ENCODE assay signal across 7 cellular contexts in genomic region chr4:77780762-77781161, GRCh38. TPM values are rescaled to one million over a fixed set of nuclear protein-coding genes. Genes with fewer than 3 reads are reported as not detected.
DNase-seq lines count a peak whose midpoint lies in the region; ATAC-seq, FAIRE-seq and TF ChIP-seq lines count a peak whose summit lies in the region.
"Not testable (repeated sequence)": the region's sequence is repeated elsewhere in the genome, so short reads cannot be mapped to it uniquely, and the experiment has no call there.

No MANE protein-coding gene starts in this region.

- not testable (repeated sequence) for H3K4me2 ChIP-seq in K562 (ENCODE audit: insufficient read depth, low read length); HepG2 (ENCODE audit: low read depth, low read length)

- POLR2A ChIA-PET in CD4-positive, alpha-beta memory T cell (lab: Charles Lee; ENCODE audit: partially characterized antibody): interaction anchor here (0.6 to 5.3 kb wide), 5 partner anchors 8 to 81 kb away, joined by 3 to 26 read pairs (median 5); partner anchors contain the start of gene MRPL1
- POLR2A ChIA-PET in K562 (lab: Yijun Ruan, JAX); HepG2 (lab: Yijun Ruan, JAX): not testable (repeated sequence)
- POLR2A ChIA-PET in naive thymus-derived CD8-positive, alpha-beta T cell (lab: Charles Lee): interaction anchor here (1.6 kb wide), 1 partner anchor 26 kb away, joined by 3 read pairs; no protein-coding TSS in a partner anchor

- H3K4me3 Mint-ChIP-seq in CD4-positive, alpha-beta memory T cell: peak overlapping the region in 4 of 8 donors; percentile 41 to 70 (median 48)
- H3K4me3 Mint-ChIP-seq in T-helper 17 cell: peak overlapping the region; percentile 33
- not testable (repeated sequence) for H3K4me3 Mint-ChIP-seq in activated T-cell treated with anti-CD3 and anti-CD28 coated beads, Interleukin-2, amount 50 U/mL, for 72 hours; activated naive CD4-positive, alpha-beta T cell treated with anti-CD3 and anti-CD28 coated beads, Interleukin-2, amount 50 U/mL, for 24 hours
- H3K4me3 Mint-ChIP-seq in naive thymus-derived CD8-positive, alpha-beta T cell: peak overlapping the region in 8 of 10 donors; percentile 26 to 69 (median 56)

- peaks cover 11 to 23% of the 10 kb centered on the region in 2 donors for H3K36me3 Mint-ChIP-seq in CD4-positive, alpha-beta memory T cell
- not testable (repeated sequence) for H3K36me3 Mint-ChIP-seq in T-helper 17 cell (ENCODE audit: low read depth); activated naive CD4-positive, alpha-beta T cell treated with anti-CD3 and anti-CD28 coated beads, Interleukin-2, amount 50 U/mL, for 24 hours
- H3K36me3 Mint-ChIP-seq in activated T-cell treated with anti-CD3 and anti-CD28 coated beads, Interleukin-2, amount 50 U/mL, for 72 hours (ENCODE audit: insufficient read depth in 2 of 2): peaks cover 3 to 11% of the 10 kb centered on the region in 2 donors
- peaks cover 0 to 23% (median 11%) of the 10 kb centered on the region in 3 donors for H3K36me3 Mint-ChIP-seq in naive thymus-derived CD8-positive, alpha-beta T cell

- not testable (repeated sequence) for H3K36me3 ChIP-seq in CD4-positive, alpha-beta memory T cell (ENCODE audit: insufficient read depth, low read length); K562 (ENCODE audit: control insufficient read depth, insufficient read depth, low read length); HepG2 (replicated peaks in 1 of 2; ENCODE audit: control insufficient read depth in 1 of 2, insufficient read depth in 2 of 2, low read length in 2 of 2)

- ATAC-seq in T-helper 17 cell: peak; percentile 20
- not testable (repeated sequence) for ATAC-seq in activated T-cell treated with anti-CD3 and anti-CD28 coated beads, Interleukin-2, amount 50 U/mL, for 72 hours (replicated peaks in 1 of 2); K562; HepG2; naive thymus-derived CD8-positive, alpha-beta T cell

- TF ChIP-seq EP300 in K562 (IDR thresholded peaks at IDR 0.05; ENCODE audit: low read length); HepG2 (IDR thresholded peaks at IDR 0.05; ENCODE audit: low read depth in 2 of 2, low read length in 2 of 2); HepG2 (CRISPR knock-in tag; IDR thresholded peaks at IDR 0.05; ENCODE audit: borderline replicate concordance): not testable (repeated sequence)

- not testable (repeated sequence) for TF ChIP-seq POLR2A in K562 (conservative IDR thresholded peaks at IDR 0.05); HepG2 (IDR thresholded peaks at IDR 0.05; ENCODE audit: insufficient read depth in 1 of 2, low read depth in 2 of 2, low read length in 2 of 2)

- not testable (repeated sequence) for H3K4me3 ChIP-seq in CD4-positive, alpha-beta memory T cell (ENCODE audit: low read length in 2 of 2); K562; HepG2 (replicated peaks in 1 of 3; ENCODE audit: insufficient read depth in 1 of 3, low read depth in 2 of 3, low read length in 3 of 3)

- not testable (repeated sequence) for H3K27me3 Mint-ChIP-seq in CD4-positive, alpha-beta memory T cell; T-helper 17 cell; activated T-cell treated with anti-CD3 and anti-CD28 coated beads, Interleukin-2, amount 50 U/mL, for 72 hours (ENCODE audit: low read depth); activated naive CD4-positive, alpha-beta T cell treated with anti-CD3 and anti-CD28 coated beads, Interleukin-2, amount 50 U/mL, for 24 hours; naive thymus-derived CD8-positive, alpha-beta T cell

- CTCF ChIA-PET in CD4-positive, alpha-beta memory T cell (lab: Charles Lee; ENCODE audit: partially characterized antibody): interaction anchor here (1.2 kb wide), 1 partner anchor 20 kb away, joined by 3 read pairs; no protein-coding TSS in a partner anchor
- CTCF ChIA-PET in K562 (lab: Yijun Ruan, JAX; ENCODE audit: low intra/inter-chr PET ratio); HepG2 (lab: Yijun Ruan, JAX; ENCODE audit: low intra/inter-chr PET ratio, low total read pairs): not testable (repeated sequence)

- peak overlapping the region; percentile 50 to 86 (median 65) for H3K27ac Mint-ChIP-seq in CD4-positive, alpha-beta memory T cell
- peak overlapping the region; percentile 75 for H3K27ac Mint-ChIP-seq in T-helper 17 cell
- peak overlapping the region; percentile 50 for H3K27ac Mint-ChIP-seq in activated T-cell treated with anti-CD3 and anti-CD28 coated beads, Interleukin-2, amount 50 U/mL, for 72 hours
- peak overlapping the region; percentile 76 for H3K27ac Mint-ChIP-seq in activated naive CD4-positive, alpha-beta T cell treated with anti-CD3 and anti-CD28 coated beads, Interleukin-2, amount 50 U/mL, for 24 hours
- peak overlapping the region in 9 of 10 donors; percentile 19 to 80 (median 42) for H3K27ac Mint-ChIP-seq in naive thymus-derived CD8-positive, alpha-beta T cell

- not testable (repeated sequence) for TF ChIP-seq RAD21 in K562 (CRISPR knock-in tag; conservative IDR thresholded peaks at IDR 0.05 in 1 of 2, IDR thresholded peaks at IDR 0.05 in 1 of 2); HepG2 (CRISPR knock-in tag; IDR thresholded peaks at IDR 0.05)

- H3K4me1 Mint-ChIP-seq in CD4-positive, alpha-beta memory T cell: peaks cover 56 to 81% (median 69%) of the 10 kb centered on the region in 4 donors
- peaks cover 47% of the 10 kb centered on the region for H3K4me1 Mint-ChIP-seq in T-helper 17 cell
- peaks cover 72% of the 10 kb centered on the region for H3K4me1 Mint-ChIP-seq in activated T-cell treated with anti-CD3 and anti-CD28 coated beads, Interleukin-2, amount 50 U/mL, for 72 hours (ENCODE audit: low read depth)
- peaks cover 85% of the 10 kb centered on the region for H3K4me1 Mint-ChIP-seq in activated naive CD4-positive, alpha-beta T cell treated with anti-CD3 and anti-CD28 coated beads, Interleukin-2, amount 50 U/mL, for 24 hours
- H3K4me1 Mint-ChIP-seq in naive thymus-derived CD8-positive, alpha-beta T cell: peaks cover 40 to 81% (median 76%) of the 10 kb centered on the region in 4 donors

- not testable (repeated sequence) for H3K9ac ChIP-seq in K562 (ENCODE audit: insufficient read depth in 1 of 2, low read depth in 2 of 2, low read length in 2 of 2); HepG2 (ENCODE audit: insufficient read depth, low read depth, low read length)

- H3K27me3 ChIP-seq in CD4-positive, alpha-beta memory T cell (ENCODE audit: insufficient read depth, low read length); K562 (ENCODE audit: control insufficient read depth in 2 of 2, insufficient read depth in 2 of 2, low read length in 2 of 2); HepG2 (ENCODE audit: control insufficient read depth in 1 of 2, insufficient read depth in 2 of 2, low read length in 2 of 2): not testable (repeated sequence)

- not testable (repeated sequence) for H3K27ac ChIP-seq in CD4-positive, alpha-beta memory T cell (ENCODE audit: low read depth, low read length); K562 (ENCODE audit: extremely low read depth, low read depth, low read length); HepG2 (ENCODE audit: extremely low read length, insufficient read depth, low read length)

- intact Hi-C loops in CD4-positive, alpha-beta memory T cell (cut with micrococcal nuclease): loop anchor here (5.0 kb wide), 1 partner anchor 37 kb away; the partner anchor contains the start of gene CNOT6L
- intact Hi-C loops in K562 (cut with micrococcal nuclease); HepG2 (cut with micrococcal nuclease; ENCODE audit: unreplicated experiment): not testable (repeated sequence)

- 85% methylated on average over 2 of the region's 2 CpGs for WGBS in K562 (ENCODE audit: insufficient coverage, low coverage, missing lambda C conversion rate)
- WGBS in HepG2 (ENCODE audit: low lambda C conversion rate): 100% methylated on average over 2 of the region's 2 CpGs

- peaks cover 75% of the 10 kb centered on the region for H3K4me1 ChIP-seq in CD4-positive, alpha-beta memory T cell (ENCODE audit: insufficient read depth, low read length)
- H3K4me1 ChIP-seq in K562 (replicated peaks in 1 of 2; ENCODE audit: control insufficient read depth in 2 of 2, insufficient read depth in 2 of 2, low read length in 2 of 2): not testable (repeated sequence)
- H3K4me1 ChIP-seq in HepG2 (ENCODE audit: insufficient read depth, low read length): peaks cover 39% of the 10 kb centered on the region

- H3K9me1 ChIP-seq in K562 (ENCODE audit: control insufficient read depth, insufficient read depth, low read length): not testable (repeated sequence)

- DNase-seq in CD4-positive, alpha-beta memory T cell; T-helper 17 cell; activated T-cell treated with anti-CD3 and anti-CD28 coated beads, Interleukin-2, amount 50 U/mL, for 72 hours; K562 (ENCODE audit: extremely low read depth in 1 of 4, low spot score in 3 of 4); HepG2 (ENCODE audit: low spot score); naive thymus-derived CD8-positive, alpha-beta T cell: not testable (repeated sequence)

- in situ Hi-C loops in K562 (cut with MboI); HepG2 (cut with HindIII; ENCODE audit: extremely low pct_ligation_motif_present, low pct_unique_long_range_greater_than_20kb): not testable (repeated sequence)

- H4K20me1 ChIP-seq in K562 (replicated peaks; ENCODE audit: control insufficient read depth, insufficient read depth, low read length): not testable (repeated sequence)
- peaks cover 20% of the 10 kb centered on the region for H4K20me1 ChIP-seq in HepG2 (ENCODE audit: insufficient read depth, low read length)

- FAIRE-seq in K562 (lab: Jason Lieb, UNC); HepG2 (lab: Jason Lieb, UNC): not testable (repeated sequence)

- TF ChIP-seq CTCF in K562 (IDR thresholded peaks at IDR 0.05 in 2 of 3, conservative IDR thresholded peaks at IDR 0.05 in 1 of 3; ENCODE audit: insufficient read depth in 2 of 3, low read depth in 1 of 3, low read length in 3 of 3); HepG2 (CRISPR knock-in tag; IDR thresholded peaks at IDR 0.05): not testable (repeated sequence)

- not testable (repeated sequence) for H3K9me3 Mint-ChIP-seq in CD4-positive, alpha-beta memory T cell; activated T-cell treated with anti-CD3 and anti-CD28 coated beads, Interleukin-2, amount 50 U/mL, for 72 hours; activated naive CD4-positive, alpha-beta T cell treated with anti-CD3 and anti-CD28 coated beads, Interleukin-2, amount 50 U/mL, for 24 hours; naive thymus-derived CD8-positive, alpha-beta T cell

- not testable (repeated sequence) for H2AFZ ChIP-seq in K562 (ENCODE audit: low read depth, low read length); HepG2 (ENCODE audit: low read length)

- H3K79me2 ChIP-seq in K562 (ENCODE audit: control insufficient read depth, insufficient read depth, low read length) (peaks cover 55% of the 10 kb centered on the region), HepG2 (ENCODE audit: insufficient read depth, low read length) (peaks cover 75% of the 10 kb centered on the region)

- H3K9me3 ChIP-seq in CD4-positive, alpha-beta memory T cell (ENCODE audit: control insufficient read depth in 1 of 2, low read length in 2 of 2); T-helper 17 cell (ENCODE audit: control insufficient read depth, low read length, poor library complexity, severe bottlenecking); K562 (replicated peaks; ENCODE audit: control insufficient read depth, insufficient read depth, low read depth, low read length); HepG2 (ENCODE audit: low read length): not testable (repeated sequence)

- not testable (repeated sequence) for BruUV-seq in K562 (replicated peaks; lab: Mats Ljungman, UMichigan); HepG2 (replicated peaks; lab: Mats Ljungman, UMichigan)

RNA-seq across cellular contexts. Expression of gene CNOT6L, which starts 38.4 kb away (rescaled TPM):
- total RNA-seq in CD4-positive, alpha-beta memory T cell: 100 to 1,000 TPM; 207 to 225 TPM
- polyA plus RNA-seq in CD4-positive, alpha-beta memory T cell: 10 to 100 TPM; 34.3 to 44.9 TPM
- total RNA-seq in T-helper 17 cell: 100 to 1,000 TPM; 142 to 160 TPM
- total RNA-seq in activated T-cell treated with anti-CD3 and anti-CD28 coated beads, Interleukin-2, amount 50 U/mL, for 72 hours: 100 to 1,000 TPM; 209 to 223 TPM
- total RNA-seq in K562 (2011; cell fraction: chromatin; rRNA removed; ENCODE audit: low replicate concordance): 11.9 and 31.5 TPM in 2 replicates
- total RNA-seq in K562 (2011; cell fraction: nucleolus; rRNA removed): 4.0 and 5.9 TPM in 2 replicates
- total RNA-seq in K562 (2011; cell fraction: nucleoplasm; rRNA removed): 10.8 and 15.5 TPM in 2 replicates
- 5.3 and 5.6 TPM in 2 replicates for total RNA-seq in K562 (2014; rRNA removed)
- 9.8 and 12.6 TPM in 2 replicates for total RNA-seq in K562 (2014; rRNA removed; fragmentation: Illumina TruSeq; extraction: Trizol)
- total RNA-seq in K562 (2015; rRNA removed; fragmentation: Illumina TruSeq; extraction: Trizol): 6.5 and 7.2 TPM in 2 replicates
- 27.9 TPM in 2 replicates for total RNA-seq in K562 (2021)
- polyA plus RNA-seq in K562 (2011; rRNA removed): 10.3 and 10.8 TPM in 2 replicates
- polyA plus RNA-seq in K562 (2011; cell fraction: cytosol; rRNA removed): 2.5 and 6.5 TPM in 2 replicates
- polyA plus RNA-seq in K562 (2011; cell fraction: nucleus; rRNA removed): 7.9 and 10.8 TPM in 2 replicates
- 8.7 and 13.6 TPM in 2 replicates for polyA plus RNA-seq in K562 (2012)
- polyA plus RNA-seq in K562 (2014; fragmentation: Illumina TruSeq; extraction: Trizol): 12.2 and 13.5 TPM in 2 replicates
- 1 to 10 TPM; 3.9 to 6.0 TPM for polyA plus RNA-seq in K562 (2014; fragmentation: Nextera tagmentation; extraction: Ambion mirVana)
- 3.7 and 4.2 TPM in 2 replicates for polyA plus RNA-seq in K562 (2014; rRNA removed)
- 39.9 and 61.7 TPM in 2 replicates for polyA minus RNA-seq in K562 (2011; rRNA and poly(A)+ RNA removed)
- 23.6 and 30.9 TPM in 2 replicates for polyA minus RNA-seq in K562 (2011; cell fraction: cytosol; rRNA and poly(A)+ RNA removed)
- 9.7 and 20.7 TPM in 2 replicates for polyA minus RNA-seq in K562 (2011; cell fraction: nucleus; rRNA and poly(A)+ RNA removed)
- total RNA-seq in HepG2 (2016; rRNA removed; fragmentation: Illumina TruSeq; extraction: Trizol): 13.5 and 33.3 TPM in 2 replicates
- total RNA-seq in HepG2 (2016; cell fraction: cytosol; rRNA removed; fragmentation: Illumina TruSeq; extraction: Trizol; ENCODE audit: low read depth): 58.5 and 71.5 TPM in 2 replicates
- total RNA-seq in HepG2 (2016; cell fraction: insoluble cytoplasmic fraction; rRNA removed; fragmentation: Illumina TruSeq; extraction: Trizol): 14.5 and 30.1 TPM in 2 replicates
- 17.4 and 18.7 TPM in 2 replicates for total RNA-seq in HepG2 (2016; cell fraction: membrane; rRNA removed; fragmentation: Illumina TruSeq; extraction: Trizol)
- 17.2 and 19.6 TPM in 2 replicates for total RNA-seq in HepG2 (2016; cell fraction: nucleus; rRNA removed; fragmentation: Illumina TruSeq; extraction: Trizol)
- polyA plus RNA-seq in HepG2 (2011; rRNA removed): 7.2 and 7.9 TPM in 2 replicates
- 3.4 and 5.3 TPM in 2 replicates for polyA plus RNA-seq in HepG2 (2011; cell fraction: cytosol; rRNA removed)
- 6.9 and 8.7 TPM in 2 replicates for polyA plus RNA-seq in HepG2 (2011; cell fraction: nucleus; rRNA removed)
- polyA plus RNA-seq in HepG2 (2012): 12.0 and 14.2 TPM in 2 replicates
- polyA plus RNA-seq in HepG2 (2016; cell fraction: cytosol; fragmentation: Illumina TruSeq; extraction: Trizol; ENCODE audit: low read depth): 0.74 and 0.78 TPM in 2 replicates
- polyA plus RNA-seq in HepG2 (2016; cell fraction: insoluble cytoplasmic fraction; fragmentation: Illumina TruSeq; extraction: Trizol; ENCODE audit: low read depth): 17.9 and 19.3 TPM in 2 replicates
- 4.2 and 4.3 TPM in 2 replicates for polyA plus RNA-seq in HepG2 (2016; cell fraction: membrane; fragmentation: Illumina TruSeq; extraction: Trizol; ENCODE audit: low read depth)
- polyA plus RNA-seq in HepG2 (2016; cell fraction: nucleus; fragmentation: Illumina TruSeq; extraction: Trizol; ENCODE audit: insufficient read depth, low read depth): 12.5 and 14.3 TPM in 2 replicates
- polyA minus RNA-seq in HepG2 (2011; rRNA and poly(A)+ RNA removed; ENCODE audit: low replicate concordance): 21.7 and 27.8 TPM in 2 replicates
- 27.0 and 36.9 TPM in 2 replicates for polyA minus RNA-seq in HepG2 (2011; cell fraction: cytosol; rRNA and poly(A)+ RNA removed)
- 45.2 and 52.0 TPM in 2 replicates for polyA minus RNA-seq in HepG2 (2011; cell fraction: nucleus; rRNA and poly(A)+ RNA removed)
- total RNA-seq in naive thymus-derived CD8-positive, alpha-beta T cell: 100 to 1,000 TPM; 227 to 231 TPM
- 10 to 100 TPM; 58.3 to 61.5 (median 60.2) TPM for polyA plus RNA-seq in naive thymus-derived CD8-positive, alpha-beta T cell
